8 cellular contexts compared by ENCODE assay signal in the genomic region with DNA sequence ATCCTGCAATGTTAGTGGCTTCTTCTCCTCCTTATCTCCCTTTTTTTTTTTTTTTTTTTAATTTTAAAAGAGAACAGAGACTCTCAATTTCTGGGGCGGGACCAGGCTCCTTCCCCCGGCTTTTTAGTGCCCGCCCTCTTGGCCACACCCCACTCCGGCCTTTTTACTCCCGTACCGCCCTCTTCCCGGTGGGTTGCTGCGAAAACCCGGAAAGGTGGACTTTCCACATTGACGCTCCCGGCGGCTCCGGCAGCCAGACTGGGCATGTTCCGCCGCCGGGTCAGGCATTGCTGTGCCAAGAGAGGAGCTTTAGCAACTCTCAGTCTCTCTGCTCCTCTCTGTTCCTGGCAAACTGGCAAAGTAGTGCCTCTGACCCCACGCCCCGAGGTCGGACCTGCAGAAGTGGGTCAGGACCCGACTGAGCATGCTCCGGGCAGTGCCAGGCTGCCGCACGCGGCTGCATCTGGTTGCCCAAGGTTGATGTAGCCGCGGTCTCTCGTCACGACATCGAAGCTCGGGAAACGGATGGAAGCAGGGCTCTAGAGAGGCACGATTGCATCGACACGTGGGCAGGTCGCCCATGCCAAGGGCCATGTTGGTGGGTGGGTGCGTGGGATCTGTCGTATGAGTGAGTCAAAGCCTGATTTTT. TPM values are rescaled to one million over a fixed set of nuclear protein-coding genes. Genes with fewer than 3 reads are reported as not detected.
DNase-seq lines count a peak whose midpoint lies in the region; ATAC-seq and TF ChIP-seq lines count a peak whose summit lies in the region.

No MANE protein-coding gene starts in this region.

- H3K27me3 Mint-ChIP-seq in activated CD8-positive, alpha-beta T cell treated with anti-CD3 and anti-CD28 coated beads, Interleukin-2, amount 10 ng/mL, durations not matched to agents 7 days and 5 days (ENCODE audit: low read depth): peaks cover 58% of the 10 kb centered on the region

- H3K4me3 Mint-ChIP-seq in activated CD8-positive, alpha-beta T cell treated with anti-CD3 and anti-CD28 coated beads, Interleukin-2, amount 10 ng/mL, durations not matched to agents 7 days and 5 days: peak overlapping the region; percentile 85

- H3K27ac Mint-ChIP-seq in activated CD8-positive, alpha-beta T cell treated with anti-CD3 and anti-CD28 coated beads, Interleukin-2, amount 10 ng/mL, durations not matched to agents 7 days and 5 days: peak overlapping the region; percentile 67

- H3K27ac ChIP-seq in ectodermal cell (ENCODE audit: insufficient read depth, low read depth, low read length, poor library complexity, severe bottlenecking) (no peak overlapping the region), right lobe of liver (peak overlapping the region; percentile 61 to 89 (median 83))

- TF ChIP-seq POLR2A in right lobe of liver (IDR thresholded peaks at IDR 0.05): peak; percentile 43

- CTCF ChIA-PET in BJ (lab: Yijun Ruan, JAX): interaction anchor here (0.8 to 1.0 kb wide), 2 partner anchors 19 to 183 kb away, joined by 3 to 4 read pairs; no protein-coding TSS in a partner anchor
- CTCF ChIA-PET in activated CD8-positive, alpha-beta T cell treated with anti-CD3 and anti-CD28 coated beads, Interleukin-2, amount 10 ng/mL, durations not matched to agents 7 days and 5 days (lab: Charles Lee): interaction anchor here (2.0 kb wide), 1 partner anchor 217 kb away, joined by 10 read pairs; no protein-coding TSS in a partner anchor

- H3K4me1 ChIP-seq in ectodermal cell (ENCODE audit: control insufficient read depth, insufficient read depth, low read length) (no peaks in the 10 kb centered on the region), right lobe of liver (peaks cover 0 to 12% (median 0%) of the 10 kb centered on the region in 4 donors)

- H3K9me3 Mint-ChIP-seq in activated CD8-positive, alpha-beta T cell treated with anti-CD3 and anti-CD28 coated beads, Interleukin-2, amount 10 ng/mL, durations not matched to agents 7 days and 5 days (ENCODE audit: insufficient read depth): peaks cover 8% of the 10 kb centered on the region

- DNase-seq in BJ (ENCODE audit: low read depth) (peak; percentile 39), NCI-H69 (lab: John Stamatoyannopoulos, UW) (peak; percentile 93), right lobe of liver (peak; percentile 93 to 97 (median 96))
- DNase-seq in activated CD8-positive, alpha-beta T cell treated with anti-CD3 and anti-CD28 coated beads, Interleukin-2, amount 10 ng/mL, durations not matched to agents 7 days and 5 days: peak; percentile 91
- DNase-seq in stimulated activated CD4-positive, alpha-beta T cell treated with anti-CD3 and anti-CD28 coated beads, Interleukin-2, amount 100 ng/mL, for 48 hours: peak; percentile 88 to 90

- H3K36me3 ChIP-seq in BJ (ENCODE audit: control insufficient read depth, insufficient read depth, low read length) (no peaks in the 10 kb centered on the region), ectodermal cell (ENCODE audit: control insufficient read depth, insufficient read depth, low read length) (no peaks in the 10 kb centered on the region), right lobe of liver (no peaks in the 10 kb centered on the region)

- TF ChIP-seq CTCF in BJ (IDR thresholded peaks at IDR 0.05; ENCODE audit: insufficient read depth, low read depth, low read length) (0 out of 2 replicates have a peak, but pooled peaks have one; percentile 2), right lobe of liver (IDR thresholded peaks at IDR 0.05) (no peak)

- POLR2A ChIA-PET in BJ (lab: Charles Lee): no interaction called here
- POLR2A ChIA-PET in activated CD8-positive, alpha-beta T cell treated with anti-CD3 and anti-CD28 coated beads, Interleukin-2, amount 10 ng/mL, durations not matched to agents 7 days and 5 days (lab: Charles Lee): no interaction called here

- H3K36me3 Mint-ChIP-seq in activated CD8-positive, alpha-beta T cell treated with anti-CD3 and anti-CD28 coated beads, Interleukin-2, amount 10 ng/mL, durations not matched to agents 7 days and 5 days (ENCODE audit: low read depth): peaks cover 5% of the 10 kb centered on the region

- H3K9me3 ChIP-seq in ectodermal cell (ENCODE audit: control insufficient read depth, low read length): no peaks in the 10 kb centered on the region
- H3K9me3 ChIP-seq in right lobe of liver: no peaks in the 10 kb centered on the region

- intact Hi-C loops in right lobe of liver (cut with DNase I): no loop called here

- WGBS in ectodermal cell, 2 experiments: 6 to 7% methylated on average over 37 of the region's 37 CpGs
- 4% methylated on average over 27 of the region's 37 CpGs for WGBS in right lobe of liver (ENCODE audit: insufficient coverage, low coverage, low lambda C conversion rate, missing lambda C conversion rate)

- peak overlapping the region; percentile 67 for H3K4me3 ChIP-seq in BJ (ENCODE audit: low read depth, low read length)
- H3K4me3 ChIP-seq in ectodermal cell (ENCODE audit: insufficient read depth, low read depth, low read length): peak overlapping the region; percentile 79
- H3K4me3 ChIP-seq in right lobe of liver: peak overlapping the region; percentile 61 to 92 (median 79)

- peaks cover 6% of the 10 kb centered on the region for H3K27me3 ChIP-seq in BJ (ENCODE audit: control insufficient read depth, insufficient read depth, low read length)
- H3K27me3 ChIP-seq in ectodermal cell (ENCODE audit: control insufficient read depth, insufficient read depth, low read length, poor library complexity, severe bottlenecking): peaks cover 45% of the 10 kb centered on the region
- no peaks in the 10 kb centered on the region for H3K27me3 ChIP-seq in right lobe of liver

- peak; percentile 70 for ATAC-seq in GM19351 (IDR thresholded peaks at IDR 0.05; ENCODE audit: unreplicated experiment)
- ATAC-seq in HG03460 (IDR thresholded peaks at IDR 0.05; ENCODE audit: unreplicated experiment): peak; percentile 73
- peak; percentile 70 for ATAC-seq in activated CD8-positive, alpha-beta T cell treated with anti-CD3 and anti-CD28 coated beads, Interleukin-2, amount 10 ng/mL, durations not matched to agents 7 days and 5 days
- ATAC-seq in right lobe of liver: peak; percentile 85 to 90 (median 88)

- peaks cover 17% of the 10 kb centered on the region for H3K4me1 Mint-ChIP-seq in activated CD8-positive, alpha-beta T cell treated with anti-CD3 and anti-CD28 coated beads, Interleukin-2, amount 10 ng/mL, durations not matched to agents 7 days and 5 days (ENCODE audit: low read depth)

RNA-seq across cellular contexts. Expression of gene MFAP3L, which starts 1.1 kb away (rescaled TPM):
- polyA plus RNA-seq in BJ (2011; rRNA removed): 9.4 and 9.5 TPM in 2 replicates
- 35.9 and 39.7 TPM in 2 replicates for polyA minus RNA-seq in BJ (2011; rRNA and poly(A)+ RNA removed)
- total RNA-seq in activated CD8-positive, alpha-beta T cell treated with anti-CD3 and anti-CD28 coated beads, Interleukin-2, amount 10 ng/mL, durations not matched to agents 7 days and 5 days: under 1 TPM; 0.03 to 0.32 TPM
- polyA plus RNA-seq in ectodermal cell (2013, experiment 1 of 4): 10.3 TPM
- polyA plus RNA-seq in ectodermal cell (2013, experiment 2 of 4): 14.9 TPM
- 10.9 TPM for polyA plus RNA-seq in ectodermal cell (2013, experiment 3 of 4)
- polyA plus RNA-seq in ectodermal cell (2013, experiment 4 of 4): 15.1 TPM
- total RNA-seq in right lobe of liver: 10 to 100 TPM; 23.2 to 84.3 (median 39.3) TPM

Comparison
In these comparisons a context has a peak if more than half of its experiments do, and no peak if none do; other contexts are left out.
1. DNase-seq: peak in every context shown above with its lines; median percentile 96 in right lobe of liver; 93 in NCI-H69; 91 in activated CD8-positive, alpha-beta T cell treated with anti-CD3 and anti-CD28 coated beads, Interleukin-2, amount 10 ng/mL, durations not matched to agents 7 days and 5 days; 89 in stimulated activated CD4-positive, alpha-beta T cell treated with anti-CD3 and anti-CD28 coated beads, Interleukin-2, amount 100 ng/mL, for 48 hours; 39 in BJ.
2. RNA of gene MFAP3L, which starts 1.1 kb away (total RNA-seq): 23.2 to 84.3 TPM in right lobe of liver; 0.03 to 0.32 TPM in activated CD8-positive, alpha-beta T cell treated with anti-CD3 and anti-CD28 coated beads, Interleukin-2, amount 10 ng/mL, durations not matched to agents 7 days and 5 days; every median in the first group is over 10 times any median in the second.
3. Peak in every context shown above with its lines, with median percentiles within 50 percentile points of each other: H3K4me3 ChIP-seq and ATAC-seq.